ENCODE assay signal across 21 cellular contexts in genomic region chr1:16927256-16927655, GRCh38. TPM values are rescaled to one million over a fixed set of nuclear protein-coding genes. Genes with fewer than 3 reads are reported as not detected.
DNase-seq lines count a peak whose midpoint lies in the region; ATAC-seq and TF ChIP-seq lines count a peak whose summit lies in the region.
"Had no signal": no experiment of that assay in that cellular context is flagged by ENCODE, and none has a peak within 500 bp of the region (broad histone marks: within the 10 kb centered on the region; RNA-seq: fewer than 3 reads in every experiment).

No MANE protein-coding gene starts in this region.

- no peak overlapping the region for H3K4me2 ChIP-seq in osteoblast (ENCODE audit: insufficient read depth, low read length)

- no peak for TF ChIP-seq CTCF in WTC11 (IDR thresholded peaks at IDR 0.05)
- TF ChIP-seq CTCF in glutamatergic neuron (IDR thresholded peaks at IDR 0.05; ENCODE audit: partially characterized antibody, unreplicated experiment) = no peak
- TF ChIP-seq CTCF in osteoblast (IDR thresholded peaks at IDR 0.05; ENCODE audit: extremely low read depth, low read depth, low read length) = no peak
- no peak for TF ChIP-seq CTCF in tibial nerve (IDR thresholded peaks at IDR 0.05)

- no peak overlapping the region for H3K4me3 Mint-ChIP-seq in activated CD8-positive, alpha-beta memory T cell treated with anti-CD3 and anti-CD28 coated beads, Interleukin-2, amount 10 ng/mL, durations not matched to agents 7 days and 5 days
- H3K4me3 Mint-ChIP-seq in WTC11 (no peak overlapping the region), glutamatergic neuron (ENCODE audit: unreplicated experiment) (peak overlapping the region; percentile 13)
- H3K4me3 Mint-ChIP-seq: activated naive CD8-positive, alpha-beta T cell; naive thymus-derived CD4-positive, alpha-beta T cell had no signal

- H3K4me1 ChIP-seq in osteoblast (ENCODE audit: insufficient read depth, low read length) (no peaks in the 10 kb centered on the region), tibial nerve (peaks cover 0 to 14% (median 0%) of the 10 kb centered on the region in 4 donors)
- H3K4me1 ChIP-seq: BE2C, Caco-2 had no signal

- ATAC-seq in activated CD8-positive, alpha-beta memory T cell treated with anti-CD3 and anti-CD28 coated beads, Interleukin-2, amount 10 ng/mL, durations not matched to agents 7 days and 5 days = peak; percentile 13
- ATAC-seq in WTC11 (no peak), HG03432 (IDR thresholded peaks at IDR 0.05; ENCODE audit: unreplicated experiment) (no peak)
- ATAC-seq: K562, left colon had no signal

- no peak for TF ChIP-seq EP300 in tibial nerve (IDR thresholded peaks at IDR 0.05)

- no peaks in the 10 kb centered on the region for H3K9me3 ChIP-seq in osteoblast (ENCODE audit: low read depth, low read length)
- no peaks in the 10 kb centered on the region for H3K9me3 ChIP-seq in tibial nerve
- H3K9me3 ChIP-seq: BE2C, Caco-2, sigmoid colon had no signal

- no peaks in the 10 kb centered on the region for H3K27me3 Mint-ChIP-seq in activated CD8-positive, alpha-beta memory T cell treated with anti-CD3 and anti-CD28 coated beads, Interleukin-2, amount 10 ng/mL, durations not matched to agents 7 days and 5 days
- no peaks in the 10 kb centered on the region for H3K27me3 Mint-ChIP-seq in WTC11 (ENCODE audit: low read depth)
- peaks cover 19% of the 10 kb centered on the region for H3K27me3 Mint-ChIP-seq in glutamatergic neuron (ENCODE audit: unreplicated experiment)
- H3K27me3 Mint-ChIP-seq: activated naive CD8-positive, alpha-beta T cell; naive thymus-derived CD4-positive, alpha-beta T cell had no signal

- H3K27ac Mint-ChIP-seq in activated CD8-positive, alpha-beta memory T cell treated with anti-CD3 and anti-CD28 coated beads, Interleukin-2, amount 10 ng/mL, durations not matched to agents 7 days and 5 days = no peak overlapping the region
- H3K27ac Mint-ChIP-seq in WTC11 (peak overlapping the region; percentile 80), glutamatergic neuron (ENCODE audit: unreplicated experiment) (peak overlapping the region; percentile 34)
- H3K27ac Mint-ChIP-seq: activated naive CD8-positive, alpha-beta T cell; activated T-helper 2 cell treated with anti-CD3 and anti-CD28 coated beads, Interferon-gamma antibody, Interleukin-2, Interleukin-4, amounts not matched to agents 10 μg/mL and 5 μg/mL and 100 μg/mL, durations not matched to agents 14 hours and 24 hours and 36 hours had no signal

- no peak for DNase-seq in activated CD8-positive, alpha-beta memory T cell treated with anti-CD3 and anti-CD28 coated beads, Interleukin-2, amount 10 ng/mL, durations not matched to agents 7 days and 5 days
- DNase-seq in activated CD8-positive, alpha-beta memory T cell treated with anti-CD3 and anti-CD28 coated beads, Interleukin-2, amount 50 U/mL, for 48 hours = no peak
- DNase-seq in WTC11 (ENCODE audit: low spot score) = no peak
- no peak for DNase-seq in glutamatergic neuron
- DNase-seq in osteoblast (ENCODE audit: insufficient read length, low spot score, missing footprints) = peak; percentile 93
- DNase-seq in tibial nerve (ENCODE audit: low spot score in 2 of 2) = no peak
- DNase-seq in NCI-H82 treated with DMSO at 0.1 percent for 48 hours (lab: John Stamatoyannopoulos, UW; ENCODE audit: unreplicated experiment) = no peak
- DNase-seq: BE2C; brain microvascular endothelial cell; Caco-2; left colon; naive thymus-derived CD4-positive, alpha-beta T cell; NCI-H2171 treated with DMSO at 0.1 percent for 48 hours; NCI-H526; stimulated activated CD4-positive, alpha-beta T cell treated with anti-CD3 and anti-CD28 coated beads, Interleukin-15, amount 100 ng/mL, for 24 hours had no signal

- H3K27ac ChIP-seq in osteoblast (ENCODE audit: low read depth, low read length) (no peak overlapping the region), tibial nerve (no peak overlapping the region)
- H3K27ac ChIP-seq: brain microvascular endothelial cell, coronary artery, sigmoid colon had no signal

- H3K36me3 ChIP-seq in osteoblast (ENCODE audit: insufficient read depth, low read length) (no peaks in the 10 kb centered on the region), tibial nerve (peaks cover 0 to 33% (median 0%) of the 10 kb centered on the region in 3 donors)
- H3K36me3 ChIP-seq: BE2C, brain microvascular endothelial cell had no signal

- peaks cover 22% of the 10 kb centered on the region for H4K20me1 ChIP-seq in osteoblast (ENCODE audit: insufficient read depth, low read length)

- no peak for TF ChIP-seq POLR2A in tibial nerve (IDR thresholded peaks at IDR 0.05)

- no peaks in the 10 kb centered on the region for H3K36me3 Mint-ChIP-seq in activated CD8-positive, alpha-beta memory T cell treated with anti-CD3 and anti-CD28 coated beads, Interleukin-2, amount 10 ng/mL, durations not matched to agents 7 days and 5 days
- H3K36me3 Mint-ChIP-seq in WTC11 (peaks cover 18% of the 10 kb centered on the region; the same call in 1 of the 2 replicates), glutamatergic neuron (ENCODE audit: unreplicated experiment) (no peaks in the 10 kb centered on the region)
- H3K36me3 Mint-ChIP-seq: activated naive CD8-positive, alpha-beta T cell had no signal

- H3K9me3 Mint-ChIP-seq in activated CD8-positive, alpha-beta memory T cell treated with anti-CD3 and anti-CD28 coated beads, Interleukin-2, amount 10 ng/mL, durations not matched to agents 7 days and 5 days (ENCODE audit: low read depth) = no peaks in the 10 kb centered on the region
- H3K9me3 Mint-ChIP-seq in WTC11 (no peaks in the 10 kb centered on the region), glutamatergic neuron (ENCODE audit: unreplicated experiment) (peaks cover 18% of the 10 kb centered on the region)
- H3K9me3 Mint-ChIP-seq: activated T-helper 2 cell treated with anti-CD3 and anti-CD28 coated beads, Interferon-gamma antibody, Interleukin-2, Interleukin-4, amounts not matched to agents 10 μg/mL and 5 μg/mL and 100 μg/mL, durations not matched to agents 14 hours and 24 hours and 36 hours; naive thymus-derived CD4-positive, alpha-beta T cell had no signal

- 78 to 83% methylated on average over 14 of the region's 14 CpGs for WGBS in tibial nerve, 2 donors

- H3K79me2 ChIP-seq in osteoblast (ENCODE audit: insufficient read depth, low read length) = peaks cover 3% of the 10 kb centered on the region

- POLR2A ChIA-PET in WTC11 (lab: Charles Lee) = no interaction called here

- H3K4me1 Mint-ChIP-seq in activated CD8-positive, alpha-beta memory T cell treated with anti-CD3 and anti-CD28 coated beads, Interleukin-2, amount 10 ng/mL, durations not matched to agents 7 days and 5 days = peaks cover 6% of the 10 kb centered on the region
- peaks cover 26% of the 10 kb centered on the region for H3K4me1 Mint-ChIP-seq in WTC11
- H3K4me1 Mint-ChIP-seq in glutamatergic neuron (ENCODE audit: low read depth, unreplicated experiment) = peaks cover 27% of the 10 kb centered on the region

- no peak overlapping the region for H2AFZ ChIP-seq in osteoblast (ENCODE audit: low read length)

- CTCF ChIA-PET in activated CD8-positive, alpha-beta memory T cell treated with anti-CD3 and anti-CD28 coated beads, Interleukin-2, amount 10 ng/mL, durations not matched to agents 7 days and 5 days (lab: Charles Lee) = interaction anchor here (1.5 kb wide), 1 partner anchor 24 kb away, joined by 4 read pairs; no protein-coding TSS in a partner anchor
- CTCF ChIA-PET in WTC11 (lab: Charles Lee) = no interaction called here

- H3K4me3 ChIP-seq in osteoblast (ENCODE audit: insufficient read depth, low read length) = no peak overlapping the region
- no peak overlapping the region for H3K4me3 ChIP-seq in tibial nerve
- H3K4me3 ChIP-seq: coronary artery, K562, sigmoid colon had no signal

- H3K27me3 ChIP-seq in osteoblast (ENCODE audit: insufficient read depth, low read length) (no peaks in the 10 kb centered on the region), tibial nerve (peaks cover 0 to 10% of the 10 kb centered on the region in 2 donors)
- H3K27me3 ChIP-seq: BE2C, brain microvascular endothelial cell had no signal

TF ChIP-seq in WTC11, 78 proteins besides CTCF, POLR2A, EP300 and RAD21 (continues in another document):
- TF ChIP-seq, protein P1, sequence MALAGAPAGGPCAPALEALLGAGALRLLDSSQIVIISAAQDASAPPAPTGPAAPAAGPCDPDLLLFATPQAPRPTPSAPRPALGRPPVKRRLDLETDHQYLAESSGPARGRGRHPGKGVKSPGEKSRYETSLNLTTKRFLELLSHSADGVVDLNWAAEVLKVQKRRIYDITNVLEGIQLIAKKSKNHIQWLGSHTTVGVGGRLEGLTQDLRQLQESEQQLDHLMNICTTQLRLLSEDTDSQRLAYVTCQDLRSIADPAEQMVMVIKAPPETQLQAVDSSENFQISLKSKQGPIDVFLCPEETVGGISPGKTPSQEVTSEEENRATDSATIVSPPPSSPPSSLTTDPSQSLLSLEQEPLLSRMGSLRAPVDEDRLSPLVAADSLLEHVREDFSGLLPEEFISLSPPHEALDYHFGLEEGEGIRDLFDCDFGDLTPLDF (CRISPR knock-in tag; IDR thresholded peaks at IDR 0.05) = no peak
- no peak for TF ChIP-seq ATF1 (CRISPR knock-in tag; IDR thresholded peaks at IDR 0.05)
- TF ChIP-seq MYBL2 (CRISPR knock-in tag; IDR thresholded peaks at IDR 0.05) = no peak
- no peak for TF ChIP-seq OVOL2 (CRISPR knock-in tag; IDR thresholded peaks at IDR 0.05; ENCODE audit: borderline replicate concordance)
- no peak for TF ChIP-seq KAT7 (CRISPR knock-in tag; IDR thresholded peaks at IDR 0.05; ENCODE audit: borderline replicate concordance)
- TF ChIP-seq, protein P2, sequence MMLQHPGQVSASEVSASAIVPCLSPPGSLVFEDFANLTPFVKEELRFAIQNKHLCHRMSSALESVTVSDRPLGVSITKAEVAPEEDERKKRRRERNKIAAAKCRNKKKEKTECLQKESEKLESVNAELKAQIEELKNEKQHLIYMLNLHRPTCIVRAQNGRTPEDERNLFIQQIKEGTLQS (CRISPR knock-in tag; conservative IDR thresholded peaks at IDR 0.05) = no peak

RNA-seq across cellular contexts. Expression of gene CROCC, which starts 5.5 kb away (rescaled TPM):
- total RNA-seq in activated CD8-positive, alpha-beta memory T cell treated with anti-CD3 and anti-CD28 coated beads, Interleukin-2, amount 10 ng/mL, durations not matched to agents 7 days and 5 days = 10 to 100 TPM; 20.5 to 26.6 TPM
- total RNA-seq in WTC11 (2021) = 73.8 to 75.6 TPM (median 73.9 TPM) in 3 replicates
- total RNA-seq in glutamatergic neuron (ENCODE audit: unreplicated experiment) = 50.9 TPM
- total RNA-seq in osteoblast = 15.0 and 20.3 TPM in 2 replicates
- 100 to 1,000 TPM in 1 of 4 donors, 10 to 100 TPM in 3; 22.3 to 164 (median 68.4) TPM for total RNA-seq in tibial nerve

RNA-seq across cellular contexts. Expression of gene RNU1-2, which starts 31.5 kb away (rescaled TPM):
- 1,000 to 10,000 TPM in 1 of 2 experiments, 100 to 1,000 TPM in 1; 922 to 3,744 TPM for total RNA-seq in activated CD8-positive, alpha-beta memory T cell treated with anti-CD3 and anti-CD28 coated beads, Interleukin-2, amount 10 ng/mL, durations not matched to agents 7 days and 5 days
- 1,028 to 1,267 TPM (median 1,197 TPM) in 3 replicates for total RNA-seq in WTC11 (2021)
- 3,598 TPM for total RNA-seq in glutamatergic neuron (ENCODE audit: unreplicated experiment)
- total RNA-seq in osteoblast = under 0.01 TPM in 1 of 2 replicates, not detected in the other
- total RNA-seq in tibial nerve = under 1 TPM; under 0.01 TPM

RNA-seq across cellular contexts. Expression of gene MFAP2, which starts 53.2 kb away (rescaled TPM):
- total RNA-seq in activated CD8-positive, alpha-beta memory T cell treated with anti-CD3 and anti-CD28 coated beads, Interleukin-2, amount 10 ng/mL, durations not matched to agents 7 days and 5 days = not detected
- total RNA-seq in WTC11 (2021) = 136 to 144 TPM (median 141 TPM) in 3 replicates
- total RNA-seq in glutamatergic neuron (ENCODE audit: unreplicated experiment) = 2.1 TPM
- 61.2 and 72.2 TPM in 2 replicates for total RNA-seq in osteoblast
- total RNA-seq in tibial nerve = 10 to 100 TPM in 3 of 4 donors, 1 to 10 TPM in 1; 5.9 to 26.6 (median 13.5) TPM
- total RNA-seq: activated T-helper 2 cell treated with anti-CD3 and anti-CD28 coated beads, Interferon-gamma antibody, Interleukin-2, Interleukin-4, amounts not matched to agents 10 μg/mL and 5 μg/mL and 100 μg/mL, durations not matched to agents 14 hours and 24 hours and 36 hours; K562; naive thymus-derived CD4-positive, alpha-beta T cell had no signal

Comparison
In these comparisons a context has a peak if more than half of its experiments do, and no peak if none do; other contexts are left out.
1. RNA of gene RNU1-2, which starts 31.5 kb away (total RNA-seq): 922 to 3,744 TPM in activated CD8-positive, alpha-beta memory T cell treated with anti-CD3 and anti-CD28 coated beads, Interleukin-2, amount 10 ng/mL, durations not matched to agents 7 days and 5 days, 3,598 TPM in glutamatergic neuron (single experiment) and 1,028 to 1,267 TPM in WTC11; under 0.01 TPM in osteoblast and under 0.01 TPM in tibial nerve; every median in the first group is over 100 times any median in the second.